ENCODE assay signal across 12 cellular contexts in the genomic region with DNA sequence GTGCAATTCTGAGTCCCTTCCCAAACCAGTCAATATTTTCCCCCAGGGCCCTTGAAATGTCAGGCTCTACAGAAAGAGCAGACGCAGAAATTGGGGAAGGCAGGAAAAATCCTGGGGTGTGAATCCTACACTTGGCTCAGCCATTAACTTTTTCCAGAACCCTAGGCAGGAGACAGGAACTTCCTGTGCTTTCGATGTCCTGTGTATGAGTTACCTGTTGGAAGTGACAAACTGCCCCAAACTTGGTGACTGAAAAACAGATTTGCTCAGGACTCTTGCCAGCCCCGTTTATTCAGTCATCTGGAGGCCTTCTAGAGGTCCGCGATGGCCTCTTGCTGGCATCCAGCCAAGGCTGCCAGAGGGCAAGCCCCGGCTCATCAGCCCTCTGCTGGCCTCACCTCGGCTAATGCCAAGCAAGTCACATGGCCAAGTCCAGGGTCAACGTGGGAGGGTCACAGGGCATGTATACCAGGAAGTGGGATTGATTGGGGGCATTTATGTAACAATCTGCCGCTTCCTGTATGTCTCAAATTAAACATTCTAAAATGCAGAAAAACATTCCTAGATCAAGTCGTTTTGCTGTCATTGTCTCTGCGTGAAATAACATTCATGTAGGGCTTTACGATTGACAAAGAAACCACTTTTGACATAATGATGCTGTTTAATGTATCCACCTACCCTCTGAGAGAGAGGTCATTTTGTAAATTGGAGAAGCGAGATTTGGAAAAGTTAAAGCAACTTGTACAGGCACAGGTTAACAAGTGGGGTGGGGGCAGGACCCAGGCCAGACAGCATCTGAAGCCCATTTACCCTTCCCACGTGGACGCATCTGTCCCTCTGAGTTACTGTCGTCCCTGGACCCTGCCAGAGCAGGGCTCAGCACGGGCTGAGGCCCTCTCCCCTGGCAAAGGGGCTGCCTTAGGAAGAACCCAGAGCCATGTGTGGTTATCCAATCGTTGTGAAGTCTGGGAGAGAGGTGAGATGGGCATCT.
A peak's percentile ranks its signal among the peaks of the same experiment; 100 is the strongest.
DNase-seq lines count a peak whose midpoint lies in the region; ATAC-seq and TF ChIP-seq lines count a peak whose summit lies in the region.
"Had no signal": no experiment of that assay in that cellular context is flagged by ENCODE, and none has a peak within 500 bp of the region (broad histone marks: within the 10 kb centered on the region; RNA-seq: fewer than 3 reads in every experiment).

No MANE protein-coding gene starts in this region.

- CTCF ChIA-PET in SK-N-SH (lab: Yijun Ruan, JAX): no interaction called here

- TF ChIP-seq RAD21 in SK-N-SH (IDR thresholded peaks at IDR 0.05; ENCODE audit: low read length): no peak

- DNase-seq in SK-N-SH (peak; percentile 67), RPMI7951 (ENCODE audit: low read depth) (peak; percentile 30), left ventricle myocardium superior (peak; percentile 59), type B pancreatic cell (ENCODE audit: extremely low spot score, unreplicated experiment) (no peak), T-helper 17 cell (no peak), CD14-positive monocyte (ENCODE audit: low spot score) (no peak), NOMO-1 treated with dmso at 0.1 percent for 144 hours (lab: John Stamatoyannopoulos, UW; ENCODE audit: unreplicated experiment) (no peak)
- DNase-seq: GF-D8; NCI-H1105 treated with DMSO at 0.1 percent for 48 hours; stimulated activated CD4-positive, alpha-beta T cell treated with anti-CD3 and anti-CD28 coated beads, Interleukin-15, amount 100 ng/mL, for 24 hours had no signal

- TF ChIP-seq CTCF in SK-N-SH (IDR thresholded peaks at IDR 0.05): no peak
- peak; percentile 23 for TF ChIP-seq CTCF in type B pancreatic cell (conservative IDR thresholded peaks at IDR 0.05)
- TF ChIP-seq CTCF in CD14-positive monocyte (IDR thresholded peaks at IDR 0.05): no peak

- no peak overlapping the region for H3K4me2 ChIP-seq in SK-N-SH

- no peaks in the 10 kb centered on the region for H3K36me3 ChIP-seq in SK-N-SH (replicated peaks in 1 of 2; ENCODE audit: control insufficient read depth in 1 of 2, insufficient read depth in 2 of 2, low read length in 1 of 2)

- WGBS in SK-N-SH (ENCODE audit: low lambda C conversion rate): 47% methylated on average over 13 of the region's 18 CpGs

- H3K4me1 ChIP-seq in SK-N-SH (ENCODE audit: control insufficient read depth in 1 of 2, insufficient read depth in 2 of 2, low read depth in 1 of 2, low read length in 1 of 2): no peaks in the 10 kb centered on the region; a peak in 1 of 4 replicates

- H3F3A ChIP-seq in SK-N-SH (replicated peaks; ENCODE audit: insufficient read depth): no peaks in the 10 kb centered on the region

- no peaks in the 10 kb centered on the region for H4K20me1 ChIP-seq in SK-N-SH (ENCODE audit: insufficient read depth)

- intact Hi-C loops in left ventricle myocardium superior (cut with micrococcal nuclease): no loop called here
- intact Hi-C loops in CD14-positive monocyte (cut with micrococcal nuclease): no loop called here

- peaks cover 21% of the 10 kb centered on the region for H3K27me3 ChIP-seq in SK-N-SH (ENCODE audit: insufficient read depth)

- H3K27ac ChIP-seq in SK-N-SH (ENCODE audit: low read depth in 2 of 2, low read length in 1 of 2): no peak overlapping the region

- H2AFZ ChIP-seq in SK-N-SH (ENCODE audit: low read depth): no peak overlapping the region

- H3K4me3 Mint-ChIP-seq in type B pancreatic cell: no peak overlapping the region
- H3K4me3 Mint-ChIP-seq in T-helper 17 cell: no peak overlapping the region
- no peak overlapping the region for H3K4me3 Mint-ChIP-seq in CD14-positive monocyte
- H3K4me3 Mint-ChIP-seq: dendritic cell treated with granulocyte-macrophage colony-stimulating factor and Interleukin-4, amounts not matched to agents 40 ng/mL and 50 ng/mL, for 4 days had no signal

- H3K27me3 Mint-ChIP-seq in type B pancreatic cell: peaks cover 28% of the 10 kb centered on the region
- peaks cover 54% of the 10 kb centered on the region for H3K27me3 Mint-ChIP-seq in T-helper 17 cell
- H3K27me3 Mint-ChIP-seq in CD14-positive monocyte (ENCODE audit: low read depth in 3 of 3): peaks cover 21 to 28% (median 27%) of the 10 kb centered on the region in 3 donors

- H3K36me3 Mint-ChIP-seq in type B pancreatic cell (no peaks in the 10 kb centered on the region), T-helper 17 cell (ENCODE audit: low read depth) (no peaks in the 10 kb centered on the region), CD14-positive monocyte (no peaks in the 10 kb centered on the region)

- no peak overlapping the region for H3K4me3 ChIP-seq in SK-N-SH (ENCODE audit: low read depth in 2 of 2, low read length in 1 of 2)

- POLR2A ChIA-PET in SK-N-SH (lab: Yijun Ruan, JAX): no interaction called here

- peaks cover 35% of the 10 kb centered on the region for H3K4me1 Mint-ChIP-seq in type B pancreatic cell (ENCODE audit: unreplicated experiment)
- H3K4me1 Mint-ChIP-seq in T-helper 17 cell: peaks cover 3% of the 10 kb centered on the region
- H3K4me1 Mint-ChIP-seq in CD14-positive monocyte: no peaks in the 10 kb centered on the region

- no peak for TF ChIP-seq EP300 in SK-N-SH (IDR thresholded peaks at IDR 0.05; ENCODE audit: borderline replicate concordance in 1 of 2, low read depth in 1 of 2, low read length in 1 of 2)

- no peak for ATAC-seq in SK-N-SH treated with all-trans-retinoic acid at 6 μM for 48 hours
- peak; percentile 8 for ATAC-seq in left ventricle myocardium superior
- ATAC-seq in T-helper 17 cell: no peak

- no peak overlapping the region for H3K27ac Mint-ChIP-seq in type B pancreatic cell
- H3K27ac Mint-ChIP-seq in T-helper 17 cell: no peak overlapping the region
- peak overlapping the region in 1 of 7 donors; percentile 6 for H3K27ac Mint-ChIP-seq in CD14-positive monocyte
- H3K27ac Mint-ChIP-seq: dendritic cell treated with granulocyte-macrophage colony-stimulating factor and Interleukin-4, amounts not matched to agents 40 ng/mL and 50 ng/mL, for 4 days had no signal

- no peak overlapping the region for H3K9ac ChIP-seq in SK-N-SH

- H3K9me2 ChIP-seq in SK-N-SH: no peaks in the 10 kb centered on the region

- H3K9me3 Mint-ChIP-seq in type B pancreatic cell (no peaks in the 10 kb centered on the region), CD14-positive monocyte (peaks cover 0 to 5% (median 0%) of the 10 kb centered on the region in 7 donors)
- H3K9me3 Mint-ChIP-seq: dendritic cell treated with granulocyte-macrophage colony-stimulating factor and Interleukin-4, amounts not matched to agents 40 ng/mL and 50 ng/mL, for 4 days had no signal

- H3K79me2 ChIP-seq in SK-N-SH (ENCODE audit: insufficient read depth): no peaks in the 10 kb centered on the region

- H3K9me3 ChIP-seq in SK-N-SH: no peaks in the 10 kb centered on the region
- H3K9me3 ChIP-seq in T-helper 17 cell (ENCODE audit: control insufficient read depth, low read length, poor library complexity, severe bottlenecking): no peaks in the 10 kb centered on the region

TF ChIP-seq in SK-N-SH, 30 proteins besides CTCF, POLR2A, EP300 and RAD21:
- TF ChIP-seq NFIC (IDR thresholded peaks at IDR 0.05; ENCODE audit: borderline replicate concordance): peak; percentile 44; the same call in 1 of the 2 replicates
- no peak for TF ChIP-seq FOXM1 (IDR thresholded peaks at IDR 0.05; ENCODE audit: low read depth)
- TF ChIP-seq, protein P1, sequence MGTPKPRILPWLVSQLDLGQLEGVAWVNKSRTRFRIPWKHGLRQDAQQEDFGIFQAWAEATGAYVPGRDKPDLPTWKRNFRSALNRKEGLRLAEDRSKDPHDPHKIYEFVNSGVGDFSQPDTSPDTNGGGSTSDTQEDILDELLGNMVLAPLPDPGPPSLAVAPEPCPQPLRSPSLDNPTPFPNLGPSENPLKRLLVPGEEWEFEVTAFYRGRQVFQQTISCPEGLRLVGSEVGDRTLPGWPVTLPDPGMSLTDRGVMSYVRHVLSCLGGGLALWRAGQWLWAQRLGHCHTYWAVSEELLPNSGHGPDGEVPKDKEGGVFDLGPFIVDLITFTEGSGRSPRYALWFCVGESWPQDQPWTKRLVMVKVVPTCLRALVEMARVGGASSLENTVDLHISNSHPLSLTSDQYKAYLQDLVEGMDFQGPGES (IDR thresholded peaks at IDR 0.05; ENCODE audit: low read depth, low read length): no peak
- TF ChIP-seq, protein P2, sequence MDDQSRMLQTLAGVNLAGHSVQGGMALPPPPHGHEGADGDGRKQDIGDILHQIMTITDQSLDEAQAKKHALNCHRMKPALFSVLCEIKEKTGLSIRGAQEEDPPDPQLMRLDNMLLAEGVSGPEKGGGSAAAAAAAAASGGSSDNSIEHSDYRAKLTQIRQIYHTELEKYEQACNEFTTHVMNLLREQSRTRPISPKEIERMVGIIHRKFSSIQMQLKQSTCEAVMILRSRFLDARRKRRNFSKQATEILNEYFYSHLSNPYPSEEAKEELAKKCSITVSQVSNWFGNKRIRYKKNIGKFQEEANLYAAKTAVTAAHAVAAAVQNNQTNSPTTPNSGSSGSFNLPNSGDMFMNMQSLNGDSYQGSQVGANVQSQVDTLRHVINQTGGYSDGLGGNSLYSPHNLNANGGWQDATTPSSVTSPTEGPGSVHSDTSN (IDR thresholded peaks at IDR 0.05): no peak

TF ChIP-seq in SK-N-SH treated with all-trans-retinoic acid at 6 μM for 48 hours, 23 proteins besides CTCF, POLR2A, EP300 and RAD21 (continues in another document):
- TF ChIP-seq, protein P3, sequence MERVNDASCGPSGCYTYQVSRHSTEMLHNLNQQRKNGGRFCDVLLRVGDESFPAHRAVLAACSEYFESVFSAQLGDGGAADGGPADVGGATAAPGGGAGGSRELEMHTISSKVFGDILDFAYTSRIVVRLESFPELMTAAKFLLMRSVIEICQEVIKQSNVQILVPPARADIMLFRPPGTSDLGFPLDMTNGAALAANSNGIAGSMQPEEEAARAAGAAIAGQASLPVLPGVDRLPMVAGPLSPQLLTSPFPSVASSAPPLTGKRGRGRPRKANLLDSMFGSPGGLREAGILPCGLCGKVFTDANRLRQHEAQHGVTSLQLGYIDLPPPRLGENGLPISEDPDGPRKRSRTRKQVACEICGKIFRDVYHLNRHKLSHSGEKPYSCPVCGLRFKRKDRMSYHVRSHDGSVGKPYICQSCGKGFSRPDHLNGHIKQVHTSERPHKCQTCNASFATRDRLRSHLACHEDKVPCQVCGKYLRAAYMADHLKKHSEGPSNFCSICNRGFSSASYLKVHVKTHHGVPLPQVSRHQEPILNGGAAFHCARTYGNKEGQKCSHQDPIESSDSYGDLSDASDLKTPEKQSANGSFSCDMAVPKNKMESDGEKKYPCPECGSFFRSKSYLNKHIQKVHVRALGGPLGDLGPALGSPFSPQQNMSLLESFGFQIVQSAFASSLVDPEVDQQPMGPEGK (CRISPR knock-in tag; IDR thresholded peaks at IDR 0.05; ENCODE audit: borderline replicate concordance): no peak
- TF ChIP-seq ARNTL (CRISPR knock-in tag; IDR thresholded peaks at IDR 0.05; ENCODE audit: borderline replicate concordance, low read depth): no peak

Comparison
In these comparisons a context has a peak if more than half of its experiments do, and no peak if none do; other contexts are left out.
1. DNase-seq: peak in SK-N-SH (single experiment), RPMI7951 (single experiment) and left ventricle myocardium superior (single experiment); none in type B pancreatic cell (single experiment), T-helper 17 cell (0 of 3), CD14-positive monocyte (single experiment) and NOMO-1 treated with dmso at 0.1 percent for 144 hours (single experiment).